In the genomic region with DNA sequence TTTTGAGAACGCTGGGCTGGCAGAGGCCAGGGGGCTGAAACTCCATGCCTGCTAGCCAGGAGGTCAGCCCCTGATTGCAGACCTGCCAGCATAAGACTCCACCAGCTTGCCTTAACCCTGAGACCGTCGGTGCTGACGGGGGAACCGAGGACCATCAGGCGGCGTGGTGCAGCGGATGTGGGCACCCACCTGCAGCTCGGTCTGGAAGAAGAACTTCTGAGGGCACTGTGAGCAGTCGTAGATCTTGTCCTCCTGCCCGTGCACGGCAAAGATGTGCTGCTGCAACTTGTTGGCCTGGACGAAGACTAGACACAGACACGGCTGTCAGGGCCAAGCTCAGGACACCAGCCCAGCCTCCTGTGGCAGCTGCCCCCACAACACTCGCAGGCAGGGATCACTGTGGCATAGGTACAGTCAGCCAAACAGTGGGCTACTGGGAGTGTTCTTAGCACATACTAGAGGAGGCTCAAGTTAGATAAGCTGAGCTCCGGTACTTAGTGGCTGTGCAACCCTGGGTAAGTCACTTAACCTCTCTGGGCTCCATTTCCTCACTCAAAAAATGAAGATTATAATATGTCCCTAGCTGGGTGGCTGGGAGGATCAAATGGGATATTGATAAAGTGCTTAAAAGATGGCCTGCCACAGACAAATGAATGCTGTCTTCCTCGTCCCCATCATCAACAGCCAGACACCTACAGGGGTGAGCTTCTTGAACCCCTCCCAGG, we compare ENCODE assay signal across 21 cellular contexts.
"Had no signal": no experiment of that assay in that cellular context is flagged by ENCODE, and none has a peak within 500 bp of the region (broad histone marks: within the 10 kb centered on the region; RNA-seq: fewer than 3 reads in every experiment).

No MANE protein-coding gene starts in this region.

- H3K36me3 Mint-ChIP-seq: activated naive CD4-positive, alpha-beta T cell treated with anti-CD3 and anti-CD28 coated beads, Interleukin-2, amount 10 ng/mL, durations not matched to agents 7 days and 5 days had no signal

- H3K27me3 ChIP-seq: breast epithelium, pancreas, right atrium auricular region, suprapubic skin, tibial nerve had no signal

- H3K9me3 Mint-ChIP-seq: activated naive CD4-positive, alpha-beta T cell treated with anti-CD3 and anti-CD28 coated beads, Interleukin-2, amount 10 ng/mL, durations not matched to agents 7 days and 5 days; activated T-cell treated with anti-CD3 and anti-CD28 coated beads, Interleukin-2, amount 50 U/mL, for 24 hours; central memory CD8-positive, alpha-beta T cell; nephron had no signal

- H3K27ac ChIP-seq: breast epithelium, epithelial cell of prostate, left lung, pancreas, right atrium auricular region, suprapubic skin, tibial nerve had no signal

- H3K9me3 ChIP-seq: breast epithelium, left lung, pancreas, right atrium auricular region, suprapubic skin, tibial nerve had no signal

- H3K4me3 Mint-ChIP-seq: activated CD4-positive, alpha-beta T cell treated with anti-CD3 and anti-CD28 coated beads for 36 hours; activated naive CD4-positive, alpha-beta T cell treated with anti-CD3 and anti-CD28 coated beads, Interleukin-2, amount 10 ng/mL, durations not matched to agents 7 days and 5 days; activated T-cell treated with anti-CD3 and anti-CD28 coated beads, Interleukin-2, amount 50 U/mL, for 24 hours; central memory CD8-positive, alpha-beta T cell; nephron had no signal

- H3K36me3 ChIP-seq: breast epithelium, left lung, pancreas, right atrium auricular region, suprapubic skin had no signal

- H3K4me3 ChIP-seq: breast epithelium, left lung, lung, pancreas, right atrium auricular region, suprapubic skin, tibial nerve had no signal

- H3K4me1 ChIP-seq: breast epithelium, pancreas had no signal

- H3K27me3 Mint-ChIP-seq: activated CD4-positive, alpha-beta T cell treated with anti-CD3 and anti-CD28 coated beads for 36 hours; activated T-cell treated with anti-CD3 and anti-CD28 coated beads, Interleukin-2, amount 50 U/mL, for 24 hours; central memory CD8-positive, alpha-beta T cell had no signal

- H3K27ac Mint-ChIP-seq: activated CD4-positive, alpha-beta T cell treated with anti-CD3 and anti-CD28 coated beads for 36 hours; activated naive CD4-positive, alpha-beta T cell treated with anti-CD3 and anti-CD28 coated beads, Interleukin-2, amount 10 ng/mL, durations not matched to agents 7 days and 5 days; activated T-cell treated with anti-CD3 and anti-CD28 coated beads, Interleukin-2, amount 50 U/mL, for 24 hours had no signal

- ATAC-seq: activated CD4-positive, alpha-beta T cell treated with anti-CD3 and anti-CD28 coated beads for 36 hours; left lung; pancreas had no signal

- DNase-seq: activated CD4-positive, alpha-beta T cell treated with anti-CD3 and anti-CD28 coated beads for 36 hours; activated CD4-positive, alpha-beta T cell treated with anti-CD3 and anti-CD28 coated beads, Interleukin-2, amount 50 U/mL, for 4 hours; activated CD4-positive, CD25-positive, alpha-beta regulatory T cell; activated CD8-positive, alpha-beta memory T cell treated with anti-CD3 and anti-CD28 coated beads, Interleukin-2, amount 50 U/mL, for 4 hours; activated gamma-delta T cell; activated naive CD4-positive, alpha-beta T cell treated with anti-CD3 and anti-CD28 coated beads, Interleukin-2, amount 10 ng/mL, durations not matched to agents 7 days and 5 days; activated T-cell treated with anti-CD3 and anti-CD28 coated beads, Interleukin-2, amount 50 U/mL, for 24 hours; amygdala; dermis blood vessel endothelial cell; effector CD4-positive, alpha-beta T cell; left lung; mesendoderm; pancreas had no signal
